Comparison of ENCODE assay signal across 19 cellular contexts in genomic region chr16:11080999-11081630, GRCh38.
DNase-seq lines count a peak whose midpoint lies in the region; ATAC-seq, FAIRE-seq and TF ChIP-seq lines count a peak whose summit lies in the region.
"Had no signal": no experiment of that assay in that cellular context is flagged by ENCODE, and none has a peak within 500 bp of the region (broad histone marks: within the 10 kb centered on the region; RNA-seq: fewer than 3 reads in every experiment).

No MANE protein-coding gene starts in this region.

- peak overlapping the region; percentile 88; the same call in 1 of the 2 replicates for H3K23ac ChIP-seq in IMR-90 (ENCODE audit: low read depth, low read length)

- peak overlapping the region; percentile 99 for H4K91ac ChIP-seq in IMR-90 (ENCODE audit: insufficient read depth, low read depth, low read length)

- no peak overlapping the region; the same call in 1 of the 2 replicates for H3K56ac ChIP-seq in IMR-90 (ENCODE audit: extremely low read depth, insufficient read depth, low read length)

- H3K4me2 ChIP-seq in IMR-90 (ENCODE audit: low read depth, low read length) = no peak overlapping the region

- intact Hi-C loops in IMR-90 (cut with micrococcal nuclease) = no loop called here
- intact Hi-C loops in kidney (cut with DNase I) = no loop called here

- no TSS peak for BruUV-seq in IMR-90 (replicated peaks; lab: Mats Ljungman, UMichigan)

- H3K36me3 Mint-ChIP-seq in activated T-cell treated with anti-CD3 and anti-CD28 coated beads, Interleukin-2, amount 50 U/mL, for 24 hours (ENCODE audit: low read depth) = peaks cover 72% of the 10 kb centered on the region
- H3K36me3 Mint-ChIP-seq in stimulated activated effector memory CD8-positive, alpha-beta T cell treated with anti-CD3 and anti-CD28 coated beads, Interleukin-12 subunit alpha, Interleukin-12 subunit beta, amount 100 ng/mL, for 72 hours = peaks cover 23% of the 10 kb centered on the region

- H3K4me3 ChIP-seq in IMR-90 (ENCODE audit: insufficient read depth, low read depth, low read length) (no peak overlapping the region), kidney (ENCODE audit: low read length in 2 of 2) (no peak overlapping the region)
- H3K4me3 ChIP-seq: GM12878, K562 had no signal

- H4K20me1 ChIP-seq in IMR-90 (ENCODE audit: insufficient read depth, low read length) = peaks cover 5% of the 10 kb centered on the region; the same call in 1 of the 2 replicates

- H2AFZ ChIP-seq in IMR-90 (replicated peaks; ENCODE audit: low read length, poor library complexity) = no peak overlapping the region

- H3K27me3 ChIP-seq in IMR-90 (ENCODE audit: control insufficient read depth, insufficient read depth, low read length) = no peaks in the 10 kb centered on the region

- no peak for FAIRE-seq in kidney (lab: Jason Lieb, UNC)
- FAIRE-seq: G401.6, GM12878, K562 had no signal

- peak overlapping the region; percentile 82 for H4K5ac ChIP-seq in IMR-90 (ENCODE audit: low read depth, low read length)

- WGBS in IMR-90 (ENCODE audit: extremely low coverage in 2 of 2, insufficient read length in 1 of 2), 2 experiments = 97% methylated on average over 5 of the region's 7 CpGs; no CpG with 5 or more reads in 1 of the 2 experiments

- peak overlapping the region; percentile 85 for H3K27ac Mint-ChIP-seq in activated T-cell treated with anti-CD3 and anti-CD28 coated beads, Interleukin-2, amount 50 U/mL, for 24 hours
- peak overlapping the region; percentile 85 for H3K27ac Mint-ChIP-seq in stimulated activated effector memory CD8-positive, alpha-beta T cell treated with anti-CD3 and anti-CD28 coated beads, Interleukin-12 subunit alpha, Interleukin-12 subunit beta, amount 100 ng/mL, for 72 hours
- H3K27ac Mint-ChIP-seq: progenitor cell of endocrine pancreas had no signal

- H3K9me3 ChIP-seq in IMR-90 (ENCODE audit: control insufficient read depth, insufficient read depth, low read length) = no peaks in the 10 kb centered on the region
- H3K9me3 ChIP-seq in kidney (ENCODE audit: control insufficient read depth in 1 of 2, low read length in 2 of 2) = no peaks in the 10 kb centered on the region

- H3K79me1 ChIP-seq in IMR-90 (ENCODE audit: low read depth in 1 of 2, low read length in 2 of 2) = peaks cover 0 to 57% of the 10 kb centered on the region in 2 experiments

- H3K9me3 Mint-ChIP-seq in activated T-cell treated with anti-CD3 and anti-CD28 coated beads, Interleukin-2, amount 50 U/mL, for 24 hours = no peaks in the 10 kb centered on the region
- H3K9me3 Mint-ChIP-seq in stimulated activated effector memory CD8-positive, alpha-beta T cell treated with anti-CD3 and anti-CD28 coated beads, Interleukin-12 subunit alpha, Interleukin-12 subunit beta, amount 100 ng/mL, for 72 hours = no peaks in the 10 kb centered on the region
- H3K9me3 Mint-ChIP-seq: central memory CD8-positive, alpha-beta T cell had no signal

- H3K4me1 Mint-ChIP-seq in activated T-cell treated with anti-CD3 and anti-CD28 coated beads, Interleukin-2, amount 50 U/mL, for 24 hours (ENCODE audit: low read depth) = peaks cover 90% of the 10 kb centered on the region
- peaks cover 81% of the 10 kb centered on the region for H3K4me1 Mint-ChIP-seq in stimulated activated effector memory CD8-positive, alpha-beta T cell treated with anti-CD3 and anti-CD28 coated beads, Interleukin-12 subunit alpha, Interleukin-12 subunit beta, amount 100 ng/mL, for 72 hours

- peak overlapping the region; percentile 60 for H2AK9ac ChIP-seq in IMR-90 (replicated peaks; ENCODE audit: low read depth, low read length, poor library complexity)

- no peak overlapping the region for H3K4me3 Mint-ChIP-seq in activated T-cell treated with anti-CD3 and anti-CD28 coated beads, Interleukin-2, amount 50 U/mL, for 24 hours
- H3K4me3 Mint-ChIP-seq in stimulated activated effector memory CD8-positive, alpha-beta T cell treated with anti-CD3 and anti-CD28 coated beads, Interleukin-12 subunit alpha, Interleukin-12 subunit beta, amount 100 ng/mL, for 72 hours = peak overlapping the region; percentile 25
- H3K4me3 Mint-ChIP-seq: central memory CD8-positive, alpha-beta T cell had no signal

- H3K36me3 ChIP-seq in IMR-90 (ENCODE audit: control insufficient read depth, insufficient read depth, low read length) (no peaks in the 10 kb centered on the region), kidney (ENCODE audit: control insufficient read depth in 1 of 2, insufficient read depth in 2 of 2, low read length in 2 of 2) (no peaks in the 10 kb centered on the region)

- no peak for TF ChIP-seq POLR2A in IMR-90 (IDR thresholded peaks at IDR 0.05; ENCODE audit: low read depth, low read length)

- in situ Hi-C loops in IMR-90 (cut with MboI; ENCODE audit: low sequenced_read_pairs) = no loop called here

- H3K27me3 Mint-ChIP-seq in activated T-cell treated with anti-CD3 and anti-CD28 coated beads, Interleukin-2, amount 50 U/mL, for 24 hours = no peaks in the 10 kb centered on the region
- H3K27me3 Mint-ChIP-seq: central memory CD8-positive, alpha-beta T cell; progenitor cell of endocrine pancreas had no signal

- peak overlapping the region; percentile 100 for H2AK5ac ChIP-seq in IMR-90 (ENCODE audit: low read depth, low read length)

- peak overlapping the region; percentile 94 for H2BK20ac ChIP-seq in IMR-90 (ENCODE audit: low read depth, low read length)

- peak overlapping the region; percentile 81; the same call in 1 of the 2 replicates for H3K9ac ChIP-seq in IMR-90 (ENCODE audit: low read depth, low read length)
- no peak overlapping the region for H3K9ac ChIP-seq in kidney (ENCODE audit: low read length in 2 of 2)

- H3K14ac ChIP-seq in IMR-90 (replicated peaks; ENCODE audit: low read depth, low read length) = peak overlapping the region; percentile 94

- peak overlapping the region; percentile 98 for H3K4ac ChIP-seq in IMR-90 (ENCODE audit: low read depth, low read length)

- dilution Hi-C loops in IMR-90 (cut with HindIII; ENCODE audit: low sequenced_read_pairs, unreplicated experiment) = no loop called here

- DNase-seq in activated T-cell treated with anti-CD3 and anti-CD28 coated beads, Interleukin-2, amount 50 U/mL, for 24 hours = no peak
- DNase-seq in activated T-cell treated with anti-CD3 and anti-CD28 coated beads for 4 hours = no peak
- DNase-seq in IMR-90 = no peak
- no peak for DNase-seq in kidney
- DNase-seq in stimulated activated effector memory CD8-positive, alpha-beta T cell treated with anti-CD3 and anti-CD28 coated beads, Interleukin-12 subunit alpha, Interleukin-12 subunit beta, amount 100 ng/mL, for 72 hours (ENCODE audit: low spot score in 2 of 2) = no peak
- DNase-seq in NCI-H2227 (lab: John Stamatoyannopoulos, UW; ENCODE audit: unreplicated experiment) = no peak
- DNase-seq in effector CD4-positive, alpha-beta T cell = no peak
- no peak for DNase-seq in NCI-H1092 treated with DMSO at 0.1 percent for 48 hours (lab: John Stamatoyannopoulos, UW)
- DNase-seq: foreskin melanocyte; GOT3; NCI-H2107; NCI-H69; stimulated activated CD4-positive, alpha-beta T cell treated with anti-CD3 and anti-CD28 coated beads, Interleukin-15, amount 100 ng/mL, for 24 hours had no signal

- peak overlapping the region; percentile 99 for H2BK5ac ChIP-seq in IMR-90 (ENCODE audit: low read depth, low read length, poor library complexity, severe bottlenecking)

- H3K18ac ChIP-seq in IMR-90 (ENCODE audit: low read depth, low read length) = peak overlapping the region; percentile 71

- H3K4me1 ChIP-seq in IMR-90 (ENCODE audit: control insufficient read depth, insufficient read depth, low read length) = peaks cover 58% of the 10 kb centered on the region
- peaks cover 37 to 62% of the 10 kb centered on the region in 2 donors for H3K4me1 ChIP-seq in kidney (ENCODE audit: control insufficient read depth in 1 of 2, insufficient read depth in 1 of 2, low read depth in 1 of 2, low read length in 2 of 2)

- H2BK120ac ChIP-seq in IMR-90 (ENCODE audit: low read depth, low read length) = peak overlapping the region; percentile 97

- TF ChIP-seq CTCF in IMR-90 (conservative IDR thresholded peaks at IDR 0.05; ENCODE audit: low read depth, low read length) (no peak), kidney (IDR thresholded peaks at IDR 0.05; ENCODE audit: borderline replicate concordance, extremely low read depth, insufficient read depth) (no peak)

- H3K9me1 ChIP-seq in IMR-90 (ENCODE audit: insufficient read depth, low read length) = peaks cover 55% of the 10 kb centered on the region

- CTCF ChIA-PET in IMR-90 (lab: Yijun Ruan, JAX) = no interaction called here

- TF ChIP-seq RAD21 in IMR-90 (IDR thresholded peaks at IDR 0.05; ENCODE audit: low read length) = no peak

- peak overlapping the region; percentile 84 to 97 for H4K8ac ChIP-seq in IMR-90 (ENCODE audit: low read depth in 2 of 2, low read length in 2 of 2)

- H2BK15ac ChIP-seq in IMR-90 (ENCODE audit: low read depth, low read length) = peak overlapping the region; percentile 99; the same call in 2 of the 3 replicates

- POLR2A ChIA-PET in IMR-90 (lab: Charles Lee; ENCODE audit: unreplicated experiment) = no interaction called here

- ATAC-seq in IMR-90 (ENCODE audit: low read depth) = no peak
- no peak for ATAC-seq in stimulated activated effector memory CD8-positive, alpha-beta T cell treated with anti-CD3 and anti-CD28 coated beads, Interleukin-12 subunit alpha, Interleukin-12 subunit beta, amount 100 ng/mL, for 72 hours
- ATAC-seq: GM12878, K562, left lobe of liver had no signal

- H3K27ac ChIP-seq in IMR-90 (ENCODE audit: insufficient read depth, low read length) = peak overlapping the region; percentile 99
- peak overlapping the region; percentile 30 to 82 for H3K27ac ChIP-seq in kidney (ENCODE audit: low read depth in 2 of 2, low read length in 2 of 2)

TF ChIP-seq in IMR-90, 13 proteins besides CTCF, POLR2A, EP300 and RAD21:
- TF ChIP-seq MAZ (IDR thresholded peaks at IDR 0.05; ENCODE audit: borderline replicate concordance, low read depth, low read length) (no peak), CEBPB (IDR thresholded peaks at IDR 0.05; ENCODE audit: low read depth, low read length) (no peak), ELK1 (IDR thresholded peaks at IDR 0.05; ENCODE audit: borderline replicate concordance, low read depth, low read length) (no peak)
